ENCODE assay signal across 1 cellular context in genomic region chr19:11373166-11373884, GRCh38.
TF ChIP-seq lines count a peak whose summit lies in the region.

No MANE protein-coding gene starts in this region.

TF ChIP-seq in K562, 482 proteins besides CTCF, POLR2A, EP300 and RAD21:
- no peak for TF ChIP-seq HEY1 (CRISPR knock-in tag; IDR thresholded peaks at IDR 0.05; ENCODE audit: borderline replicate concordance)
- no peak for TF ChIP-seq AFF4 (CRISPR knock-in tag; IDR thresholded peaks at IDR 0.05)
- peak in 1 of 2 experiments; percentile 96; a peak in 2 of 4 replicates for TF ChIP-seq CSDE1 (IDR thresholded peaks at IDR 0.05)
- TF ChIP-seq ZBTB17 (CRISPR knock-in tag; IDR thresholded peaks at IDR 0.05) = no peak
- TF ChIP-seq RBM22 (IDR thresholded peaks at IDR 0.05; ENCODE audit: low read depth, low read length, poor library complexity, severe bottlenecking) = peak; percentile 54
- peak; percentile 97 for TF ChIP-seq MYNN (IDR thresholded peaks at IDR 0.05)
- no peak for TF ChIP-seq MYNN (CRISPR knock-in tag; IDR thresholded peaks at IDR 0.05)
- peak; percentile 45; the same call in 1 of the 2 replicates for TF ChIP-seq MBD2 (IDR thresholded peaks at IDR 0.05; ENCODE audit: borderline replicate concordance, low read depth)
- TF ChIP-seq THRAP3 (IDR thresholded peaks at IDR 0.05; ENCODE audit: borderline replicate concordance) = no peak
- no peak for TF ChIP-seq HBP1 (CRISPR knock-in tag; IDR thresholded peaks at IDR 0.05)
- no peak for TF ChIP-seq PTBP1 (IDR thresholded peaks at IDR 0.05; ENCODE audit: low read depth, low read length)
- no peak for TF ChIP-seq MEF2D (tag; conservative IDR thresholded peaks at IDR 0.05; ENCODE audit: low read depth)
- peak; percentile 94 for TF ChIP-seq BMI1 (IDR thresholded peaks at IDR 0.05; ENCODE audit: low read length)
- peak; percentile 91 for TF ChIP-seq NEUROD1 (IDR thresholded peaks at IDR 0.05; ENCODE audit: borderline replicate concordance, low read depth, low read length, partially characterized antibody)
- peak; percentile 99 for TF ChIP-seq MXI1 (IDR thresholded peaks at IDR 0.05; ENCODE audit: low read depth, low read length)
- no peak for TF ChIP-seq U2AF2 (optimal IDR thresholded peaks at IDR 0.05; ENCODE audit: low read depth, low read length)
- TF ChIP-seq PKNOX1 (IDR thresholded peaks at IDR 0.05) = peak; percentile 97
- TF ChIP-seq ZFP36 (IDR thresholded peaks at IDR 0.05; ENCODE audit: low read depth, low read length, partially characterized antibody) = no peak
- peak; percentile 98 for TF ChIP-seq RFX1 (IDR thresholded peaks at IDR 0.05)
- TF ChIP-seq HDAC8 (tag; IDR thresholded peaks at IDR 0.05) = no peak
- peak; percentile 79 for TF ChIP-seq PBX2 (CRISPR knock-in tag; IDR thresholded peaks at IDR 0.05; ENCODE audit: low read depth)
- peak; percentile 84 for TF ChIP-seq PBX2 (tag; conservative IDR thresholded peaks at IDR 0.05; ENCODE audit: low read depth)
- TF ChIP-seq CBX8 (IDR thresholded peaks at IDR 0.05; ENCODE audit: borderline replicate concordance, extremely low read depth, low read depth, low read length, poor library complexity, severe bottlenecking) = no peak
